In genomic region chr16:51707666-51708065, GRCh38 we compare ENCODE assay signal across 15 cellular contexts.
DNase-seq lines count a peak whose midpoint lies in the region; ATAC-seq and TF ChIP-seq lines count a peak whose summit lies in the region.
"Had no signal": no experiment of that assay in that cellular context is flagged by ENCODE, and none has a peak within 500 bp of the region (broad histone marks: within the 10 kb centered on the region; RNA-seq: fewer than 3 reads in every experiment).

No MANE protein-coding gene starts in this region.

- H3K18ac ChIP-seq in neuronal stem cell (ENCODE audit: low read length): no peak overlapping the region

- H3F3A ChIP-seq in GM23338 (replicated peaks; ENCODE audit: low read depth): no peaks in the 10 kb centered on the region

- no peak overlapping the region for H2BK5ac ChIP-seq in neuronal stem cell (ENCODE audit: low read length)

- peak; percentile 46 for DNase-seq in GM23338 (ENCODE audit: low spot score)
- peak; percentile 11 for DNase-seq in UCSD-AML1 (lab: John Stamatoyannopoulos, UW; ENCODE audit: unreplicated experiment)
- peak; percentile 9 for DNase-seq in iPS DF 19.7 (ENCODE audit: low read depth, low spot score)
- DNase-seq in neuronal stem cell (ENCODE audit: low spot score): no peak
- DNase-seq in NCI-H2029 (lab: John Stamatoyannopoulos, UW): no peak
- DNase-seq in adrenal gland: no peak
- DNase-seq: 8988T; CD4-positive, alpha-beta memory T cell; DMS153; DMS79; GDM1; HCEC 1CT had no signal

- H3K9ac ChIP-seq in neuronal stem cell (ENCODE audit: low read depth, low read length, poor library complexity): no peak overlapping the region
- H3K9ac ChIP-seq: BLaER1 had no signal

- no peaks in the 10 kb centered on the region for H3K79me1 ChIP-seq in neuronal stem cell (ENCODE audit: low read depth, low read length)

- no peak overlapping the region for H3K4me3 Mint-ChIP-seq in GM23338
- H3K4me3 Mint-ChIP-seq: CD14-positive monocyte; CD4-positive, alpha-beta memory T cell had no signal

- H2BK15ac ChIP-seq in neuronal stem cell (ENCODE audit: low read length): no peak overlapping the region

- no peak overlapping the region for H3K27ac ChIP-seq in GM23338 (ENCODE audit: low read depth)
- H3K27ac ChIP-seq in neuronal stem cell (replicated peaks; ENCODE audit: low read length): no peak overlapping the region
- H3K27ac ChIP-seq in adrenal gland: no peak overlapping the region
- H3K27ac ChIP-seq: BLaER1 had no signal

- no peak for TF ChIP-seq CTCF in GM23338 (conservative IDR thresholded peaks at IDR 0.05; ENCODE audit: low read depth in 2 of 2)
- TF ChIP-seq CTCF in adrenal gland (IDR thresholded peaks at IDR 0.05): no peak

- H2AFZ ChIP-seq in GM23338: 0 out of 2 replicates have a peak overlapping the region, but pooled peaks have one; percentile 11
- H2AFZ ChIP-seq in neuronal stem cell (ENCODE audit: low read length): peak overlapping the region; percentile 39

- H3K4me1 Mint-ChIP-seq in GM23338: peaks cover 11% of the 10 kb centered on the region; the same call in 2 of the 3 replicates
- H3K4me1 Mint-ChIP-seq: CD14-positive monocyte; CD4-positive, alpha-beta memory T cell had no signal

- H2BK120ac ChIP-seq in neuronal stem cell (ENCODE audit: low read depth, low read length): no peak overlapping the region

- no peak overlapping the region for H3K14ac ChIP-seq in neuronal stem cell (ENCODE audit: low read length)

- no peak overlapping the region for H2AK5ac ChIP-seq in neuronal stem cell (ENCODE audit: low read depth, low read length)

- no peak overlapping the region for H3K4me3 ChIP-seq in GM23338
- H3K4me3 ChIP-seq in neuronal stem cell (ENCODE audit: low read length in 2 of 2): no peak overlapping the region
- H3K4me3 ChIP-seq in adrenal gland: no peak overlapping the region
- H3K4me3 ChIP-seq: BLaER1 had no signal

- H4K20me1 ChIP-seq in GM23338 (replicated peaks; ENCODE audit: insufficient read depth): no peaks in the 10 kb centered on the region
- H4K20me1 ChIP-seq: BLaER1 had no signal

- H3K36me3 ChIP-seq in GM23338 (ENCODE audit: insufficient read depth) (no peaks in the 10 kb centered on the region), neuronal stem cell (replicated peaks in 1 of 2; ENCODE audit: control insufficient read depth in 2 of 2, insufficient read depth in 2 of 2, low read length in 2 of 2) (no peaks in the 10 kb centered on the region), adrenal gland (replicated peaks in 1 of 2) (no peaks in the 10 kb centered on the region)
- H3K36me3 ChIP-seq: BLaER1 had no signal

- peaks cover 38% of the 10 kb centered on the region for H3K9me3 Mint-ChIP-seq in GM23338

- no peak for TF ChIP-seq POLR2A in adrenal gland (IDR thresholded peaks at IDR 0.05)

- peaks cover 12% of the 10 kb centered on the region; the same call in 1 of the 2 replicates for H3K4me1 ChIP-seq in GM23338 (ENCODE audit: insufficient read depth)
- H3K4me1 ChIP-seq in neuronal stem cell (ENCODE audit: control insufficient read depth in 2 of 2, insufficient read depth in 1 of 2, low read depth in 1 of 2, low read length in 2 of 2): peaks cover 0 to 1% of the 10 kb centered on the region in 2 donors
- H3K4me1 ChIP-seq in adrenal gland (replicated peaks in 1 of 2): no peaks in the 10 kb centered on the region
- H3K4me1 ChIP-seq: BLaER1 had no signal

- peaks cover 6% of the 10 kb centered on the region for H3K27me3 Mint-ChIP-seq in GM23338 (ENCODE audit: insufficient read depth, low read depth, poor library complexity)
- H3K27me3 Mint-ChIP-seq: CD4-positive, alpha-beta memory T cell had no signal

- H3K23ac ChIP-seq in neuronal stem cell (ENCODE audit: low read depth, low read length, poor library complexity): no peak overlapping the region

- no peak overlapping the region for H2BK12ac ChIP-seq in neuronal stem cell (ENCODE audit: low read length)

- no peak overlapping the region for H4K8ac ChIP-seq in neuronal stem cell (ENCODE audit: low read depth, low read length)

- H3K4me2 ChIP-seq in GM23338 (peak overlapping the region; percentile 19; the same call in 1 of the 2 replicates), neuronal stem cell (ENCODE audit: insufficient read depth, low read length, poor library complexity, severe bottlenecking) (no peak overlapping the region)
- H3K4me2 ChIP-seq: BLaER1 had no signal

- no CpG with 5 or more reads among the region's 6 CpGs for WGBS in neuronal stem cell (ENCODE audit: extremely low coverage in 2 of 2, insufficient read length in 2 of 2, insufficient replicate concordance in 1 of 2), 2 donors
- WGBS in adrenal gland, 4 donors: 43 to 53% (median 48%) methylated on average over 6 of the region's 6 CpGs

- peaks cover 28% of the 10 kb centered on the region for H3K36me3 Mint-ChIP-seq in GM23338 (ENCODE audit: low read depth)
- H3K36me3 Mint-ChIP-seq: CD14-positive monocyte had no signal

- no peak overlapping the region for H4K91ac ChIP-seq in neuronal stem cell (ENCODE audit: low read depth, low read length, poor library complexity)

- H3K9me2 ChIP-seq in GM23338 (ENCODE audit: insufficient read depth): 0 out of 2 replicates have a peak, but pooled peaks cover 5% of the 10 kb centered on the region

- no peak overlapping the region for H3K4ac ChIP-seq in neuronal stem cell (ENCODE audit: low read length)

- H3K9me3 ChIP-seq in neuronal stem cell (replicated peaks in 1 of 2; ENCODE audit: control insufficient read depth in 2 of 2, insufficient read depth in 1 of 2, low read depth in 1 of 2, low read length in 2 of 2) (peaks cover 2 to 20% of the 10 kb centered on the region in 2 donors), adrenal gland (replicated peaks in 1 of 3) (no peaks in the 10 kb centered on the region)

- ATAC-seq in GM23338 (peak; percentile 51; the same call in 2 of the 3 replicates), GM18870 (IDR thresholded peaks at IDR 0.05; ENCODE audit: unreplicated experiment) (no peak)

- H3K79me2 ChIP-seq in GM23338 (replicated peaks; ENCODE audit: insufficient read depth): no peaks in the 10 kb centered on the region

- intact Hi-C loops in adrenal gland (cut with DNase I): no loop called here

- H3K27ac Mint-ChIP-seq in GM23338: no peak overlapping the region
- H3K27ac Mint-ChIP-seq: CD14-positive monocyte; CD4-positive, alpha-beta memory T cell had no signal

- H3K27me3 ChIP-seq in GM23338 (ENCODE audit: insufficient read depth) (no peaks in the 10 kb centered on the region), neuronal stem cell (ENCODE audit: control insufficient read depth in 3 of 3, insufficient read depth in 3 of 3, low read depth in 1 of 3, low read length in 3 of 3) (peaks cover 0 to 2% (median 0%) of the 10 kb centered on the region in 3 experiments), adrenal gland (no peaks in the 10 kb centered on the region)
- H3K27me3 ChIP-seq: BLaER1 had no signal

TF ChIP-seq in GM23338, 12 proteins besides CTCF, POLR2A, EP300 and RAD21 (continues in another document):
- TF ChIP-seq ETS1 (IDR thresholded peaks at IDR 0.05) (no peak), EZH2phosphoT487 (IDR thresholded peaks at IDR 0.05; ENCODE audit: unreplicated experiment) (no peak), JUNB (IDR thresholded peaks at IDR 0.05; ENCODE audit: unreplicated experiment) (no peak), POLR2AphosphoS5 (IDR thresholded peaks at IDR 0.05; ENCODE audit: low read depth) (no peak), NANOG (IDR thresholded peaks at IDR 0.05; ENCODE audit: borderline replicate concordance) (no peak)

Comparison
In these comparisons a context has a peak if more than half of its experiments do, and no peak if none do; other contexts are left out.
1. DNase-seq: peak in GM23338 (single experiment), UCSD-AML1 (single experiment) and iPS DF 19.7 (single experiment); none in neuronal stem cell (single experiment), NCI-H2029 (single experiment) and adrenal gland (0 of 7).